In the genomic region with DNA sequence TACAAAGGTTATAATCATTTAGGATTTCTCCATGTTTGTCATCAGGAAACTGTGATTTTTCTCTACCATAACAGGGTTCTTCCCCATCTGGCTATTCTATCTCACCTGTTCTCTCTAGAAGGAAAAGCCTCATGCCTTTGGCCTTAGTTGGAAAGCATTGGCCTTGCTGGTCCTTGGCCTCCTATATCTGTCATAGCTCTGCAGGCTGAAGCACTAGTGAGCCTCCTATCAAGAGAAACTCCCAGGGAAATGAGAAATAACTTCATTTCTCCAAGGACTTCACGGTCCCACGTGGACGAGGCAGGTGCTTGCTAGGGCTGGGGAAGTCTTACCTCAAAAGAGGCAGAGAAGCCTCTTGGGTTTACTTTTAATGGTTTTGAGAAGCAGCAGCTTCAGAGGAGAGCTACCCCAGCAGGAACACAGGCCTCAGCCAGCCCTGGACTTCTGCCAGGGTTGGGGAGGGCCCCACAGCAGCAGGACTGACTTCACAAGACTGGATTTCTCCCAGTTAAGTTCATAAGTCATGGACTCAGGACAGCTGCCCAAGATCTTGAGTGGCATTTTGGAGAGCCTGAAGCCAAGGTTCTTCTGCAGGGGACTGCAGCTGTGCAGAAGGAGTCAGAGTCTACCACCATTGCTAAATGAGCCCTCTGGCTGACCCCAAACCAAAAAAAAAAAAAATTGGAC, we compare ENCODE assay signal across 12 cellular contexts. TPM values are rescaled to one million over a fixed set of nuclear protein-coding genes. Genes with fewer than 3 reads are reported as not detected.
DNase-seq lines count a peak whose midpoint lies in the region; ATAC-seq and TF ChIP-seq lines count a peak whose summit lies in the region.
"Had no signal": no experiment of that assay in that cellular context is flagged by ENCODE, and none has a peak within 500 bp of the region (broad histone marks: within the 10 kb centered on the region; RNA-seq: fewer than 3 reads in every experiment).

No MANE protein-coding gene starts in this region.

- no peaks in the 10 kb centered on the region for H3K36me3 ChIP-seq in SJCRH30

- H3K36me3 Mint-ChIP-seq in nephron (ENCODE audit: low read depth): no peaks in the 10 kb centered on the region
- peaks cover 0 to 3% of the 10 kb centered on the region in 2 donors for H3K36me3 Mint-ChIP-seq in CD14-positive monocyte

- no peaks in the 10 kb centered on the region for H3K9me3 ChIP-seq in SJCRH30 (replicated peaks)

- H3K27me3 ChIP-seq in SJCRH30: no peaks in the 10 kb centered on the region

- DNase-seq in AG09309 (ENCODE audit: low read depth) (peak; percentile 7), SJCRH30 (peak; percentile 96 to 99), foreskin fibroblast (peak; percentile 66 to 90), activated gamma-delta T cell (lab: John Stamatoyannopoulos, UW) (no peak), CD14-positive monocyte (ENCODE audit: low spot score) (no peak), OCI-M1 (lab: John Stamatoyannopoulos, UW) (no peak)
- DNase-seq: activated CD8-positive, alpha-beta memory T cell treated with anti-CD3 and anti-CD28 coated beads for 24 hours; AML-193 had no signal

- H3K27ac ChIP-seq in SJCRH30: peak overlapping the region; percentile 75
- H3K27ac ChIP-seq: KMS-11, parathyroid adenoma had no signal

- H3K27me3 Mint-ChIP-seq in nephron (ENCODE audit: low read depth) (no peaks in the 10 kb centered on the region), CD14-positive monocyte (ENCODE audit: low read depth in 3 of 3) (peaks cover 2 to 5% (median 3%) of the 10 kb centered on the region in 3 donors)

- H3K4me1 ChIP-seq in SJCRH30: peaks cover 26% of the 10 kb centered on the region
- H3K4me1 ChIP-seq: parathyroid adenoma had no signal

- H3K27ac Mint-ChIP-seq in nephron (peak overlapping the region; percentile 87 to 96 (median 95)), CD14-positive monocyte (no peak overlapping the region)

- H3K9me3 Mint-ChIP-seq in nephron (peaks cover 2% of the 10 kb centered on the region), CD14-positive monocyte (peaks cover 5 to 17% (median 10%) of the 10 kb centered on the region in 7 donors)

- H3K4me1 Mint-ChIP-seq in nephron: peaks cover 63% of the 10 kb centered on the region
- peaks cover 8% of the 10 kb centered on the region for H3K4me1 Mint-ChIP-seq in CD14-positive monocyte

- H3K4me3 Mint-ChIP-seq in nephron (peak overlapping the region in 2 of 3 experiments; percentile 19 to 58), CD14-positive monocyte (no peak overlapping the region)

- H3K4me3 ChIP-seq in AG09309 (ENCODE audit: control insufficient read depth, low read depth, low read length): no peak overlapping the region
- no peak overlapping the region for H3K4me3 ChIP-seq in SJCRH30
- no peak overlapping the region for H3K4me3 ChIP-seq in foreskin fibroblast (ENCODE audit: low read depth in 1 of 2, low read length in 2 of 2)

- ATAC-seq in HG03159 (IDR thresholded peaks at IDR 0.05; ENCODE audit: unreplicated experiment): no peak

- intact Hi-C loops in CD14-positive monocyte (cut with micrococcal nuclease): no loop called here

- TF ChIP-seq CTCF in AG09309 (IDR thresholded peaks at IDR 0.05; ENCODE audit: control insufficient read depth, insufficient read depth, low read depth, low read length, missing control alignments) (no peak), foreskin fibroblast (IDR thresholded peaks at IDR 0.05; ENCODE audit: low read depth, low read length) (no peak), nephron (IDR thresholded peaks at IDR 0.05; ENCODE audit: unreplicated experiment in 3 of 3) (no peak), CD14-positive monocyte (IDR thresholded peaks at IDR 0.05) (no peak)

RNA-seq across cellular contexts. Expression of a gene that starts 15.8 kb away (rescaled TPM):
- total RNA-seq in SJCRH30 (2014; rRNA removed; shearing (Covaris generic)): 178 and 195 TPM in 2 replicates
- 1 to 10 TPM in 1 of 2 donors, under 1 TPM in 1; 0.11 to 4.7 TPM for polyA plus RNA-seq in CD14-positive monocyte

RNA-seq across cellular contexts. Expression of a gene that starts 45.2 kb away (rescaled TPM):
- 75.7 and 89.2 TPM in 2 replicates for total RNA-seq in SJCRH30 (2014; rRNA removed; shearing (Covaris generic))
- polyA plus RNA-seq in CD14-positive monocyte: 1 to 10 TPM; 2.5 to 3.3 TPM

Comparison
In these comparisons a context has a peak if more than half of its experiments do, and no peak if none do; other contexts are left out.
1. DNase-seq: peak in AG09309 (single experiment), SJCRH30 (2 of 2) and foreskin fibroblast (2 of 2); none in activated gamma-delta T cell (single experiment), CD14-positive monocyte (single experiment) and OCI-M1 (single experiment).
2. H3K27ac Mint-ChIP-seq: peak in nephron (3 of 3); none in CD14-positive monocyte (0 of 7).
3. H3K4me3 Mint-ChIP-seq: peak in nephron (2 of 3); none in CD14-positive monocyte (0 of 2).